In the genomic region with DNA sequence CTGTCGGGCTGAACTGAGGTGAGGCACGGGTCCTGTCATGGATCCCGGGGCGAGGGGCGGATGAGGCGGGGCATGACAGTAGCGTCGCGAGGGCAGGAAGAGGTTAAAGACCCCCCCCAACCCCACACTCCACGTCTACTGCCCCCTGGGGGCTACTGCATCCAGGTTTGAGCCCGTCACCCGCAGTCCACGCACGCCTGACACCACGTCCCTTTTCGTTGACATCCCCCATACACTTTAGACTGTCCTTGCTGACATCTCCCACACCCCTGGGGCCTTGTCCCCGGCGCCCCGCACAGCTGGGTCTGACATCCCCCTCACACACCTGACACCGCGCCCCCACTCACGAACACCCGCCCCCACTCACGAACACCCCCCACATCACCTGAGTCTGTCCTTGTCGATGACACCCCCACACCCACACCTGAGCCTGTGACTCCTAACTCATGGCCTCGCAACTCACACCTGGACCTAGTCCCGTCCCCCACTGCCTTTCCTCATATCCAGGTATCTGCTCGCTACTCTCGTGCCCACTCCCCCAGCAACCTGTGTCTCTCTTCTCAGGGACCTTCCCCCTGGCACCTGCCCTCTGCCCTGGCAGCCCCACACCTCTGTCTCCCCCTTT, we compare ENCODE assay signal across 8 cellular contexts. TPM values are rescaled to one million over a fixed set of nuclear protein-coding genes. Genes with fewer than 3 reads are reported as not detected.
DNase-seq lines count a peak whose midpoint lies in the region; ATAC-seq, FAIRE-seq and TF ChIP-seq lines count a peak whose summit lies in the region.

No MANE protein-coding gene starts in this region.

- no peaks in the 10 kb centered on the region for H3K27me3 ChIP-seq in WERI-Rb-1 (ENCODE audit: insufficient read depth, low read depth, severe bottlenecking)

- TF ChIP-seq CTCF in D721Med (IDR thresholded peaks at IDR 0.05; ENCODE audit: insufficient read depth, missing control alignments), result peak; percentile 28
- TF ChIP-seq CTCF in HEK293 (tag by site-specific recombination; IDR thresholded peaks at IDR 0.05), result peak; percentile 56
- peak; percentile 63 for TF ChIP-seq CTCF in WERI-Rb-1 (IDR thresholded peaks at IDR 0.05; ENCODE audit: low read depth, low read length)
- TF ChIP-seq CTCF in fibroblast of mammary gland (conservative IDR thresholded peaks at IDR 0.05; ENCODE audit: control insufficient read depth, insufficient read depth, low read depth, low read length), result no peak
- TF ChIP-seq CTCF in retinal pigment epithelial cell (conservative IDR thresholded peaks at IDR 0.05; ENCODE audit: low read depth, low read length), result peak; percentile 35

- CTCF ChIA-PET in HEK293 (lab: Yijun Ruan, JAX), result interaction anchor here (0.6 to 2.5 kb wide), 5 partner anchors 11 to 120 kb away, joined by 3 to 10 read pairs (median 4); no protein-coding TSS in a partner anchor

- peaks cover 0 to 6% of the 10 kb centered on the region in 2 experiments; a peak in 1 of 3 replicates for H3K36me3 ChIP-seq in HEK293 (ENCODE audit: control insufficient read depth in 2 of 2, insufficient read depth in 1 of 2, low read length in 2 of 2)
- peaks cover 7% of the 10 kb centered on the region for H3K36me3 ChIP-seq in WERI-Rb-1

- H3K27ac ChIP-seq in HEK293 (ENCODE audit: extremely low read depth, low read depth, low read length) (peak overlapping the region; percentile 6; the same call in 1 of the 2 replicates), WERI-Rb-1 (peak overlapping the region; percentile 52)

- peak overlapping the region; percentile 67 for H3K4me3 ChIP-seq in HEK293 (ENCODE audit: low read depth, low read length)
- peak overlapping the region; percentile 71 for H3K4me3 ChIP-seq in WERI-Rb-1 (ENCODE audit: low read depth, low read length)
- H3K4me3 ChIP-seq in fibroblast of mammary gland (ENCODE audit: control insufficient read depth, low read depth, low read length), result peak overlapping the region; percentile 76
- peak overlapping the region; percentile 74 for H3K4me3 ChIP-seq in retinal pigment epithelial cell (ENCODE audit: low read length)

- FAIRE-seq in D721Med (lab: Jason Lieb, UNC), result no peak

- ATAC-seq in GM19395 (IDR thresholded peaks at IDR 0.05; ENCODE audit: unreplicated experiment), result no peak

- H3K9me3 ChIP-seq in HEK293 (ENCODE audit: control insufficient read depth, insufficient read depth, low read depth, low read length) (no peaks in the 10 kb centered on the region), WERI-Rb-1 (ENCODE audit: severe bottlenecking) (no peaks in the 10 kb centered on the region)

- H3K4me1 ChIP-seq in HEK293 (ENCODE audit: control insufficient read depth, insufficient read depth, low read length), result peaks cover 11% of the 10 kb centered on the region

- POLR2A ChIA-PET in HEK293 (lab: Yijun Ruan, JAX), result interaction anchor here (1.0 to 1.6 kb wide), 2 partner anchors 26 to 72 kb away, joined by 3 read pairs; no protein-coding TSS in a partner anchor

- DNase-seq in D721Med (ENCODE audit: insufficient read length, low spot score) (peak; percentile 67), WERI-Rb-1 (no peak), fibroblast of mammary gland (ENCODE audit: low read depth) (peak; percentile 14), retinal pigment epithelial cell (ENCODE audit: low read depth) (no peak), occipital lobe (lab: John Stamatoyannopoulos, UW) (no peak)
- DNase-seq in stimulated activated CD4-positive, alpha-beta T cell treated with anti-CD3 and anti-CD28 coated beads, Interleukin-2, amount 100 ng/mL, for 24 hours, result no peak

TF ChIP-seq in HEK293, 187 proteins besides CTCF, POLR2A, EP300 and RAD21 (continues in another document):
- TF ChIP-seq KLF7 (tag by site-specific recombination; IDR thresholded peaks at IDR 0.05; ENCODE audit: borderline replicate concordance) (no peak), ZNF24 (tag by site-specific recombination; IDR thresholded peaks at IDR 0.05) (no peak), YY1 (tag by site-specific recombination; IDR thresholded peaks at IDR 0.05) (0 out of 2 replicates have a peak, but pooled peaks have one; percentile 30), GLI4 (tag by site-specific recombination; IDR thresholded peaks at IDR 0.05) (0 out of 2 replicates have a peak, but pooled peaks have one; percentile 10), ZNF423 (tag by site-specific recombination; IDR thresholded peaks at IDR 0.05) (no peak), GFI1B (tag by site-specific recombination; IDR thresholded peaks at IDR 0.05) (no peak), ZNF843 (tag by site-specific recombination; IDR thresholded peaks at IDR 0.05) (no peak), ZBTB10 (tag by site-specific recombination; IDR thresholded peaks at IDR 0.05) (0 out of 2 replicates have a peak, but pooled peaks have one; percentile 42), ZNF501 (tag by site-specific recombination; IDR thresholded peaks at IDR 0.05) (no peak), REST (tag by site-specific recombination; IDR thresholded peaks at IDR 0.05) (0 out of 2 replicates have a peak, but pooled peaks have one; percentile 14), ZNF350 (tag by site-specific recombination; IDR thresholded peaks at IDR 0.05) (no peak), MYNN (tag by site-specific recombination; IDR thresholded peaks at IDR 0.05; ENCODE audit: borderline replicate concordance) (no peak), ZNF146 (tag by site-specific recombination; IDR thresholded peaks at IDR 0.05) (no peak), ZNF211 (tag by site-specific recombination; IDR thresholded peaks at IDR 0.05; ENCODE audit: low read depth) (no peak), ZNF155 (tag by site-specific recombination; IDR thresholded peaks at IDR 0.05) (no peak), EGR2 (tag by site-specific recombination; IDR thresholded peaks at IDR 0.05; ENCODE audit: low read depth) (peak; percentile 24; the same call in 1 of the 2 replicates), HIC1 (tag by site-specific recombination; IDR thresholded peaks at IDR 0.05) (peak; percentile 35; the same call in 1 of the 2 replicates)

RNA-seq across cellular contexts. Expression of gene SLC25A42, which starts 0.4 kb away (rescaled TPM):
- total RNA-seq in occipital lobe, result 12.6 TPM

RNA-seq across cellular contexts. Expression of gene ARMC6, which starts 30.8 kb away (rescaled TPM):
- total RNA-seq in occipital lobe, result 47.4 TPM

RNA-seq across cellular contexts. Expression of gene SUGP2, which starts 30.9 kb away (rescaled TPM):
- total RNA-seq in occipital lobe, result 102 TPM

Comparison
In these comparisons a context has a peak if more than half of its experiments do, and no peak if none do; other contexts are left out.
1. DNase-seq: peak in D721Med (single experiment) and fibroblast of mammary gland (single experiment); none in WERI-Rb-1 (single experiment), retinal pigment epithelial cell (single experiment), occipital lobe (single experiment) and stimulated activated CD4-positive, alpha-beta T cell treated with anti-CD3 and anti-CD28 coated beads, Interleukin-2, amount 100 ng/mL, for 24 hours (0 of 2).
2. Peak in every context shown above with its lines, with median percentiles within 50 percentile points of each other: H3K4me3 ChIP-seq.